Comparison of ENCODE assay signal across 9 cellular contexts in the genomic region with DNA sequence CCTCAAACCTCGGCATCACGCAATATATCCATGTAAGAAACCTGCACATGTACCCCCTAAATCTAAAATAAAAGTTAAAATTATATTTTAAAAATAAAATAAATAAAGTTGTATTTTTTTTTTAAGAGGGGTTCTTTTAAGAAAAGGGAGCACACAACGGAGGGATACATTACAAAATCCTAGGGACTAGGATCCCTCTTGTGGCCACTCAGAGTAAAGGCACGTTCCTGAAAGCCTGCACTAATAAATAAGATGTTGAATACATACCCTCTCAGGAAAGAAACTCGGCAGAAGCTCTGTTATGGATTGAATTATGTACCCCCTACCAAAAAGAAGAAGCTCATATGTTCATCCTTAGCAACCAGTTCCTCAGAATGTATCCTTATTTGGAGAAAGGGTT. TPM values are rescaled to one million over a fixed set of nuclear protein-coding genes. Genes with fewer than 3 reads are reported as not detected.
DNase-seq lines count a peak whose midpoint lies in the region; ATAC-seq, FAIRE-seq and TF ChIP-seq lines count a peak whose summit lies in the region.
"Had no signal": no experiment of that assay in that cellular context is flagged by ENCODE, and none has a peak within 500 bp of the region (broad histone marks: within the 10 kb centered on the region; RNA-seq: fewer than 3 reads in every experiment).

No MANE protein-coding gene starts in this region.

- no peak overlapping the region for H3K27ac ChIP-seq in astrocyte (ENCODE audit: low read depth, low read length)
- no peak overlapping the region for H3K27ac ChIP-seq in naive thymus-derived CD4-positive, alpha-beta T cell (ENCODE audit: low read depth, low read length)

- intact Hi-C loops in naive thymus-derived CD4-positive, alpha-beta T cell (cut with micrococcal nuclease) = no loop called here

- no peak overlapping the region for H3K4me3 Mint-ChIP-seq in astrocyte (ENCODE audit: unreplicated experiment)
- H3K4me3 Mint-ChIP-seq in naive thymus-derived CD4-positive, alpha-beta T cell = no peak overlapping the region
- no peak overlapping the region for H3K4me3 Mint-ChIP-seq in naive thymus-derived CD8-positive, alpha-beta T cell

- no peak overlapping the region for H3K27ac Mint-ChIP-seq in astrocyte (ENCODE audit: unreplicated experiment)
- H3K27ac Mint-ChIP-seq in naive thymus-derived CD4-positive, alpha-beta T cell = no peak overlapping the region
- no peak overlapping the region for H3K27ac Mint-ChIP-seq in naive thymus-derived CD8-positive, alpha-beta T cell

- CTCF ChIA-PET in naive thymus-derived CD4-positive, alpha-beta T cell (lab: Charles Lee) = no interaction called here

- POLR2A ChIA-PET in naive thymus-derived CD4-positive, alpha-beta T cell (lab: Charles Lee) = interaction anchor here (0.6 kb wide), 1 partner anchor 604 kb away, joined by 3 read pairs; no protein-coding TSS in a partner anchor
- POLR2A ChIA-PET in naive thymus-derived CD8-positive, alpha-beta T cell (lab: Charles Lee) = no interaction called here

- H3K9me3 Mint-ChIP-seq in astrocyte (ENCODE audit: unreplicated experiment) = no peaks in the 10 kb centered on the region
- H3K9me3 Mint-ChIP-seq in naive thymus-derived CD4-positive, alpha-beta T cell = peaks cover 0 to 2% (median 0%) of the 10 kb centered on the region in 11 donors
- peaks cover 0 to 2% (median 0%) of the 10 kb centered on the region in 9 donors for H3K9me3 Mint-ChIP-seq in naive thymus-derived CD8-positive, alpha-beta T cell

- H3K27me3 Mint-ChIP-seq in astrocyte (ENCODE audit: low read depth, unreplicated experiment) = no peaks in the 10 kb centered on the region
- peaks cover 0 to 6% (median 0%) of the 10 kb centered on the region in 5 donors for H3K27me3 Mint-ChIP-seq in naive thymus-derived CD4-positive, alpha-beta T cell
- peaks cover 0 to 2% (median 0%) of the 10 kb centered on the region in 5 donors for H3K27me3 Mint-ChIP-seq in naive thymus-derived CD8-positive, alpha-beta T cell

- ATAC-seq in GM18511 (IDR thresholded peaks at IDR 0.05; ENCODE audit: unreplicated experiment) = peak; percentile 85
- no peak for ATAC-seq in GM21717 (IDR thresholded peaks at IDR 0.05; ENCODE audit: unreplicated experiment)
- ATAC-seq in naive thymus-derived CD4-positive, alpha-beta T cell = no peak
- ATAC-seq in naive thymus-derived CD8-positive, alpha-beta T cell = no peak

- no peaks in the 10 kb centered on the region for H3K27me3 ChIP-seq in BE2C
- no peaks in the 10 kb centered on the region for H3K27me3 ChIP-seq in astrocyte (ENCODE audit: insufficient read depth, low read length)
- H3K27me3 ChIP-seq in naive thymus-derived CD4-positive, alpha-beta T cell (ENCODE audit: control insufficient read depth in 2 of 2, insufficient read depth in 2 of 2, low read length in 2 of 2) = no peaks in the 10 kb centered on the region

- H3K4me2 ChIP-seq in astrocyte (ENCODE audit: low read length) = no peak overlapping the region

- H3K4me1 ChIP-seq in BE2C = no peaks in the 10 kb centered on the region
- no peaks in the 10 kb centered on the region for H3K4me1 ChIP-seq in astrocyte (ENCODE audit: insufficient read depth, low read length)
- no peaks in the 10 kb centered on the region for H3K4me1 ChIP-seq in naive thymus-derived CD4-positive, alpha-beta T cell (ENCODE audit: control insufficient read depth in 2 of 2, insufficient read depth in 2 of 2, low read length in 2 of 2)

- no peak overlapping the region for H3K9ac ChIP-seq in astrocyte (ENCODE audit: low read length)

- H3K9me3 ChIP-seq in BE2C = no peaks in the 10 kb centered on the region
- H3K9me3 ChIP-seq in astrocyte (ENCODE audit: insufficient read depth, low read depth, low read length) = no peaks in the 10 kb centered on the region
- H3K9me3 ChIP-seq in naive thymus-derived CD4-positive, alpha-beta T cell (ENCODE audit: control insufficient read depth in 2 of 3, low read length in 3 of 3) = no peaks in the 10 kb centered on the region

- peaks cover 5% of the 10 kb centered on the region for H3K4me1 Mint-ChIP-seq in astrocyte (ENCODE audit: low read depth, unreplicated experiment)
- no peaks in the 10 kb centered on the region for H3K4me1 Mint-ChIP-seq in naive thymus-derived CD4-positive, alpha-beta T cell
- H3K4me1 Mint-ChIP-seq in naive thymus-derived CD8-positive, alpha-beta T cell = no peaks in the 10 kb centered on the region

- peak; percentile 56 for TF ChIP-seq CTCF in BE2C (IDR thresholded peaks at IDR 0.05; ENCODE audit: low read depth, low read length)
- peak; percentile 39 for TF ChIP-seq CTCF in LNCaP clone FGC (IDR thresholded peaks at IDR 0.05; ENCODE audit: control insufficient read depth, extremely low read depth, insufficient read depth)
- TF ChIP-seq CTCF in astrocyte (IDR thresholded peaks at IDR 0.05; ENCODE audit: insufficient read depth, low read depth, low read length) = peak; percentile 51

- no peaks in the 10 kb centered on the region for H3K36me3 Mint-ChIP-seq in astrocyte (ENCODE audit: low read depth, unreplicated experiment)
- no peaks in the 10 kb centered on the region for H3K36me3 Mint-ChIP-seq in naive thymus-derived CD4-positive, alpha-beta T cell
- no peaks in the 10 kb centered on the region for H3K36me3 Mint-ChIP-seq in naive thymus-derived CD8-positive, alpha-beta T cell

- H4K20me1 ChIP-seq in astrocyte (ENCODE audit: insufficient read depth, low read length) = no peaks in the 10 kb centered on the region

- H3K36me3 ChIP-seq in BE2C (no peaks in the 10 kb centered on the region), astrocyte (ENCODE audit: insufficient read depth, low read length) (no peaks in the 10 kb centered on the region)
- no peaks in the 10 kb centered on the region for H3K36me3 ChIP-seq in naive thymus-derived CD4-positive, alpha-beta T cell (ENCODE audit: control insufficient read depth in 2 of 3, insufficient read depth in 3 of 3, low read length in 3 of 3)

- DNase-seq in BE2C (no peak), LNCaP clone FGC (ENCODE audit: low read depth) (no peak), astrocyte (ENCODE audit: low read depth) (peak; percentile 23), lung microvascular endothelial cell (ENCODE audit: low read depth in 2 of 2) (peak; percentile 45 to 46)
- DNase-seq in naive thymus-derived CD4-positive, alpha-beta T cell = no peak
- no peak for DNase-seq in naive thymus-derived CD8-positive, alpha-beta T cell

- H2AFZ ChIP-seq in astrocyte (ENCODE audit: low read depth, low read length) = no peak overlapping the region

- FAIRE-seq in astrocyte (lab: Jason Lieb, UNC) = peak; percentile 91
- FAIRE-seq: islet of Langerhans had no signal

- no peaks in the 10 kb centered on the region for H3K79me2 ChIP-seq in astrocyte (ENCODE audit: insufficient read depth, low read length)

- no peak overlapping the region for H3K4me3 ChIP-seq in BE2C (ENCODE audit: low read depth, low read length)
- H3K4me3 ChIP-seq in LNCaP clone FGC (ENCODE audit: low read depth, low read length) = no peak overlapping the region
- H3K4me3 ChIP-seq in astrocyte (ENCODE audit: insufficient read depth, low read depth, low read length) = no peak overlapping the region
- no peak overlapping the region for H3K4me3 ChIP-seq in naive thymus-derived CD4-positive, alpha-beta T cell (ENCODE audit: low read length)

RNA-seq across cellular contexts. Expression of gene PRDX4, which starts 50.9 kb away (rescaled TPM):
- 222 TPM for polyA plus RNA-seq in BE2C (2012; ENCODE audit: insufficient read depth, insufficient read length, low read depth)
- total RNA-seq in astrocyte (221 and 244 TPM in 2 replicates), lung microvascular endothelial cell (203 and 204 TPM in 2 replicates)
- total RNA-seq in naive thymus-derived CD4-positive, alpha-beta T cell = 10 to 100 TPM in 4 of 5 experiments, 1 to 10 TPM in 1; 8.0 to 33.3 (median 12.1) TPM
- polyA plus RNA-seq in naive thymus-derived CD4-positive, alpha-beta T cell = 10 to 100 TPM; 42.5 to 43.9 TPM
- 1 to 10 TPM; 9.0 to 9.9 TPM for total RNA-seq in naive thymus-derived CD8-positive, alpha-beta T cell
- polyA plus RNA-seq in naive thymus-derived CD8-positive, alpha-beta T cell = 10 to 100 TPM; 33.0 to 45.1 (median 44.3) TPM

Comparison
In these comparisons a context has a peak if more than half of its experiments do, and no peak if none do; other contexts are left out.
1. DNase-seq: peak in astrocyte (single experiment) and lung microvascular endothelial cell (2 of 2); none in BE2C (single experiment), LNCaP clone FGC (single experiment), naive thymus-derived CD4-positive, alpha-beta T cell (0 of 9) and naive thymus-derived CD8-positive, alpha-beta T cell (0 of 10).
2. Peak in every context shown above with its lines, with median percentiles within 50 percentile points of each other: CTCF ChIP-seq.